In the genomic region with DNA sequence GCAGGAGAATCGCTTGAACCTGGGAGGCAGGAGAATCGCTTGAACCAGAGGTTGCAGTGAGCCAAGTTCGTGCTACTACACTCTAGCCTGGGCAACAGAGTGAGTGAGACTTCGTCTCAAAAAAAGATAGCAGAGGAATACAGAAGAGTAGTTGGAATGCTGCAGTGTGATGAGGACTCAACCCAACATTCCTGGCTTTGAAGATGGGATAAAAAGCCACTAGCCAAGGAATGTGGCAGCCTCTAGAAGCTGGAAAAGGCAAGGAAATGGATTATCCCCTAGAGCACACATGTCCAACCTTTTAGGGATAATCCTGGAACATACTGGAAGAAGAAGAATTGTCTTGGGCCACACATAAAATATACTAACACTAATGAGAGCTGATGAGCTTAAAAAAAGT, we compare ENCODE assay signal across 1 cellular context.
TF ChIP-seq lines count a peak whose summit lies in the region.

No MANE protein-coding gene starts in this region.

TF ChIP-seq in WTC11, 78 proteins besides CTCF, POLR2A, EP300 and RAD21:
- TF ChIP-seq TP53 (CRISPR knock-in tag; IDR thresholded peaks at IDR 0.05) (no peak), FOXK1 (CRISPR knock-in tag; IDR thresholded peaks at IDR 0.05) (no peak), GTF2I (CRISPR knock-in tag; conservative IDR thresholded peaks at IDR 0.05) (no peak), ZNF219 (CRISPR knock-in tag; IDR thresholded peaks at IDR 0.05; ENCODE audit: borderline replicate concordance) (no peak), TEAD1 (CRISPR knock-in tag; IDR thresholded peaks at IDR 0.05) (no peak)
- TF ChIP-seq, protein P1, sequence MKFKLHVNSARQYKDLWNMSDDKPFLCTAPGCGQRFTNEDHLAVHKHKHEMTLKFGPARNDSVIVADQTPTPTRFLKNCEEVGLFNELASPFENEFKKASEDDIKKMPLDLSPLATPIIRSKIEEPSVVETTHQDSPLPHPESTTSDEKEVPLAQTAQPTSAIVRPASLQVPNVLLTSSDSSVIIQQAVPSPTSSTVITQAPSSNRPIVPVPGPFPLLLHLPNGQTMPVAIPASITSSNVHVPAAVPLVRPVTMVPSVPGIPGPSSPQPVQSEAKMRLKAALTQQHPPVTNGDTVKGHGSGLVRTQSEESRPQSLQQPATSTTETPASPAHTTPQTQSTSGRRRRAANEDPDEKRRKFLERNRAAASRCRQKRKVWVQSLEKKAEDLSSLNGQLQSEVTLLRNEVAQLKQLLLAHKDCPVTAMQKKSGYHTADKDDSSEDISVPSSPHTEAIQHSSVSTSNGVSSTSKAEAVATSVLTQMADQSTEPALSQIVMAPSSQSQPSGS (CRISPR knock-in tag; IDR thresholded peaks at IDR 0.05; ENCODE audit: borderline replicate concordance, low read depth): no peak
